In genomic region chr16:88686439-88687253, GRCh38 we compare ENCODE assay signal across 1 cellular context.
TF ChIP-seq lines count a peak whose summit lies in the region.

Gene SNAI3 (minus strand): TSS chr16:88686507. CDS start chr16:88686406, 101 bp downstream.

TF ChIP-seq in HepG2, 621 proteins besides CTCF, POLR2A, EP300 and RAD21 (continued from another document and continues in another):
- peak; percentile 52 for TF ChIP-seq HNF1B (CRISPR knock-in tag; IDR thresholded peaks at IDR 0.05)
- no peak for TF ChIP-seq SNRNP70 (IDR thresholded peaks at IDR 0.05; ENCODE audit: low read depth, low read length)
- no peak for TF ChIP-seq SKI (IDR thresholded peaks at IDR 0.05; ENCODE audit: partially characterized antibody)
- no peak for TF ChIP-seq NR3C1 (CRISPR knock-in tag; IDR thresholded peaks at IDR 0.05)
- TF ChIP-seq KLF13 (CRISPR knock-in tag; IDR thresholded peaks at IDR 0.05) = no peak
- TF ChIP-seq MIER3 (CRISPR knock-in tag; IDR thresholded peaks at IDR 0.05; ENCODE audit: borderline replicate concordance) = no peak
- peak; percentile 34; the same call in 1 of the 2 replicates for TF ChIP-seq MAZ (IDR thresholded peaks at IDR 0.05; ENCODE audit: borderline replicate concordance, low read depth, low read length)
- peak; percentile 61; the same call in 1 of the 2 replicates for TF ChIP-seq MAZ (CRISPR knock-in tag; IDR thresholded peaks at IDR 0.05; ENCODE audit: low read depth)
- peak; percentile 36; the same call in 1 of the 2 replicates for TF ChIP-seq MXD1 (CRISPR knock-in tag; IDR thresholded peaks at IDR 0.05)
- TF ChIP-seq AGO2 (optimal IDR thresholded peaks at IDR 0.05; ENCODE audit: low read depth, low read length) = no peak
- no peak for TF ChIP-seq GATAD2A (CRISPR knock-in tag; IDR thresholded peaks at IDR 0.05)
- peak; percentile 84; the same call in 1 of the 2 replicates for TF ChIP-seq ZNF274 (CRISPR knock-in tag; IDR thresholded peaks at IDR 0.05)
- no peak for TF ChIP-seq LRRFIP1 (CRISPR knock-in tag; conservative IDR thresholded peaks at IDR 0.05)
- TF ChIP-seq ZNF547 (CRISPR knock-in tag; IDR thresholded peaks at IDR 0.05) = peak; percentile 45
- no peak for TF ChIP-seq PBX3 (CRISPR knock-in tag; IDR thresholded peaks at IDR 0.05; ENCODE audit: borderline replicate concordance)
- TF ChIP-seq GATAD1 (CRISPR knock-in tag; IDR thresholded peaks at IDR 0.05) = 0 out of 2 replicates have a peak, but pooled peaks have one; percentile 41
- peak; percentile 64; the same call in 1 of the 2 replicates for TF ChIP-seq MEIS2 (CRISPR knock-in tag; IDR thresholded peaks at IDR 0.05)
- TF ChIP-seq ZNF510 (CRISPR knock-in tag; IDR thresholded peaks at IDR 0.05; ENCODE audit: low read depth) = peak; percentile 91
- TF ChIP-seq ATF2 (CRISPR knock-in tag; IDR thresholded peaks at IDR 0.05) = peak; percentile 49; the same call in 1 of the 2 replicates
- peak; percentile 61; the same call in 1 of the 2 replicates for TF ChIP-seq FOXO1 (CRISPR knock-in tag; IDR thresholded peaks at IDR 0.05)
- no peak for TF ChIP-seq MAFG (CRISPR knock-in tag; IDR thresholded peaks at IDR 0.05)
- no peak for TF ChIP-seq ATRX (CRISPR knock-in tag; IDR thresholded peaks at IDR 0.05; ENCODE audit: borderline replicate concordance)
- no peak for TF ChIP-seq RBAK (CRISPR knock-in tag; IDR thresholded peaks at IDR 0.05)
- TF ChIP-seq ZNF33A (CRISPR knock-in tag; IDR thresholded peaks at IDR 0.05; ENCODE audit: borderline replicate concordance) = no peak
- TF ChIP-seq ZBTB49 (CRISPR knock-in tag; IDR thresholded peaks at IDR 0.05; ENCODE audit: borderline replicate concordance) = 0 out of 2 replicates have a peak, but pooled peaks have one; percentile 51
- TF ChIP-seq ZNF530 (CRISPR knock-in tag; IDR thresholded peaks at IDR 0.05; ENCODE audit: low read depth) = no peak
- no peak for TF ChIP-seq ZNF496 (CRISPR knock-in tag; IDR thresholded peaks at IDR 0.05; ENCODE audit: insufficient replicate concordance)
- peak; percentile 59; the same call in 1 of the 2 replicates for TF ChIP-seq EZH2 (conservative IDR thresholded peaks at IDR 0.05; ENCODE audit: low read depth, low read length)
- TF ChIP-seq ZBTB25 (CRISPR knock-in tag; IDR thresholded peaks at IDR 0.05) = no peak
- no peak; the same call in 1 of the 2 replicates for TF ChIP-seq ZNF263 (CRISPR knock-in tag; IDR thresholded peaks at IDR 0.05)
- TF ChIP-seq SNAI1 (CRISPR knock-in tag; IDR thresholded peaks at IDR 0.05; ENCODE audit: borderline replicate concordance) = no peak
- no peak for TF ChIP-seq RFX1 (IDR thresholded peaks at IDR 0.05)
- TF ChIP-seq CREBL2 (CRISPR knock-in tag; IDR thresholded peaks at IDR 0.05; ENCODE audit: borderline replicate concordance) = no peak
- TF ChIP-seq SRSF9 (IDR thresholded peaks at IDR 0.05; ENCODE audit: borderline replicate concordance, insufficient read depth, low read depth, low read length, poor library complexity, severe bottlenecking) = no peak
- peak; percentile 29; the same call in 1 of the 2 replicates for TF ChIP-seq ZNF142 (CRISPR knock-in tag; IDR thresholded peaks at IDR 0.05)
- 0 out of 2 replicates have a peak, but pooled peaks have one; percentile 50 for TF ChIP-seq MAF1 (CRISPR knock-in tag; IDR thresholded peaks at IDR 0.05; ENCODE audit: borderline replicate concordance)
- TF ChIP-seq MED1 (CRISPR knock-in tag; IDR thresholded peaks at IDR 0.05) = peak; percentile 47; the same call in 1 of the 2 replicates
- no peak for TF ChIP-seq ZNF75D (CRISPR knock-in tag; IDR thresholded peaks at IDR 0.05; ENCODE audit: borderline replicate concordance)
- no peak for TF ChIP-seq HNRNPH1 (optimal IDR thresholded peaks at IDR 0.05; ENCODE audit: low read depth, low read length)
- TF ChIP-seq HNF4G (IDR thresholded peaks at IDR 0.05; ENCODE audit: borderline replicate concordance, low read depth, low read length) = no peak
- TF ChIP-seq HNF4G (CRISPR knock-in tag; IDR thresholded peaks at IDR 0.05; ENCODE audit: borderline replicate concordance, low read depth) = no peak
- no peak; the same call in 1 of the 2 replicates for TF ChIP-seq PHF20 (CRISPR knock-in tag; IDR thresholded peaks at IDR 0.05)
- TF ChIP-seq ZNF12 (CRISPR knock-in tag; IDR thresholded peaks at IDR 0.05) = 0 out of 2 replicates have a peak, but pooled peaks have one; percentile 37
- peak; percentile 89 for TF ChIP-seq ZNF670 (CRISPR knock-in tag; IDR thresholded peaks at IDR 0.05; ENCODE audit: borderline replicate concordance)
- TF ChIP-seq MAX (IDR thresholded peaks at IDR 0.05) = peak; percentile 88
- no peak for TF ChIP-seq ZMYM2 (CRISPR knock-in tag; IDR thresholded peaks at IDR 0.05)
- peak; percentile 17; the same call in 1 of the 2 replicates for TF ChIP-seq ZNF776 (CRISPR knock-in tag; IDR thresholded peaks at IDR 0.05)
